In the genomic region with DNA sequence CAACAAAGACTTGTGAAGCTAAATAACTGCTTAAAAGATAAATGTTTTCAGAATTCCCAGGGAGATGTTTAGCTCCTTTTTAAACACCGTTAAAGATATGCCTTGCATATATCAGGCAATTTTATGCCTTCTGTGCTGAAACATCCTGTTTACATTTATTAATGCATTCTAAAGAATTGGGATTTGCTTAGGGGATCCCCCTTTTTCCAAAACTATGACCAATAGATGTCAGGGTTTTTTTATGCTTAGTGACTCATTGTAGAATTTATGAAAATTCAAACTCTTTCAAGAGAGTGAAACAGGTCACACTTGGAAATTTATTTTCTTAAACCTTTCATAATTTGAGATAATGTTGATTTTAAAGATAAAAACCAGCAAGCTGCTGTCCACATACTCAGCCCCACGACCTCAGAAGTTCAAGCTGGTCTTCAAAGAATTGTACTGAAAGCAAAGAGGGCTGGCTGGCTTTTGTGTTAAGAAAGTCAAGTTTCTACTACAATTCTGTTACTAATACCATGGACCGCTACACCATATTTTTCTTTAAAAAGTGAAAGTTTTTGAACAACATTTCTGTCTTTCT, we compare ENCODE assay signal across 21 cellular contexts.
"Had no signal": no experiment of that assay in that cellular context is flagged by ENCODE, and none has a peak within 500 bp of the region (broad histone marks: within the 10 kb centered on the region; RNA-seq: fewer than 3 reads in every experiment).

No MANE protein-coding gene starts in this region.

- H3K9me3 ChIP-seq: colonic mucosa, MG63 had no signal

- H3K36me3 ChIP-seq: colonic mucosa, MG63 had no signal

- H3K27me3 ChIP-seq: colonic mucosa, MG63 had no signal

- H3K4me1 ChIP-seq: colonic mucosa had no signal

- H3K4me3 ChIP-seq: colonic mucosa, MG63, PC-9 had no signal

- H2AFZ ChIP-seq: PC-9 had no signal

- DNase-seq: activated B cell treated with CpG ODN at 0.5 μM for 24 hours; activated CD4-positive, alpha-beta memory T cell treated with anti-CD3 and anti-CD28 coated beads, Interleukin-2, amount 10 ng/mL, durations not matched to agents 7 days and 5 days; activated CD4-positive, alpha-beta T cell treated with anti-CD3 and anti-CD28 coated beads for 1 hour; activated CD4-positive, alpha-beta T cell treated with anti-CD3 and anti-CD28 coated beads, Interleukin-2, amount 50 U/mL, for 1 hour; activated effector memory CD4-positive, alpha-beta T cell treated with Interleukin-2 at 50 U/mL for 16 hours; activated naive CD4-positive, alpha-beta T cell; aorta; cerebellar nuclear complex; colonic mucosa; KG1; MG63; NCI-H1092 treated with DMSO at 0.1 percent for 48 hours; NCI-H1417 treated with DMSO at 0.1 percent for 48 hours; NCI-H1694; NCI-H2029; NCI-H446; NCI-H524; PC-9; SIG-M5; T-helper 17 cell; T-helper 9 cell had no signal

- H3K4me2 ChIP-seq: PC-9 had no signal

- ATAC-seq: T-helper 17 cell had no signal

- H3K27ac ChIP-seq: colonic mucosa, PC-9 had no signal
